19 cellular contexts compared by ENCODE assay signal in genomic region chr7:34949356-34949755, GRCh38.
DNase-seq lines count a peak whose midpoint lies in the region; ATAC-seq and TF ChIP-seq lines count a peak whose summit lies in the region.
"Had no signal": no experiment of that assay in that cellular context is flagged by ENCODE, and none has a peak within 500 bp of the region (broad histone marks: within the 10 kb centered on the region; RNA-seq: fewer than 3 reads in every experiment).

No MANE protein-coding gene starts in this region.

- H3K36me3 ChIP-seq in SK-N-SH (replicated peaks in 1 of 2; ENCODE audit: control insufficient read depth in 1 of 2, insufficient read depth in 2 of 2, low read length in 1 of 2), result peaks cover 22 to 68% of the 10 kb centered on the region in 2 experiments
- H3K36me3 ChIP-seq in adipocyte (ENCODE audit: control insufficient read depth, insufficient read depth, low read length, severe bottlenecking), result no peaks in the 10 kb centered on the region

- no peak overlapping the region for H3K4me3 ChIP-seq in SK-N-SH (ENCODE audit: low read depth in 2 of 2, low read length in 1 of 2)
- no peak overlapping the region for H3K4me3 ChIP-seq in adipocyte (ENCODE audit: low read length)
- no peak overlapping the region for H3K4me3 ChIP-seq in fibroblast of the aortic adventitia (ENCODE audit: low read depth, low read length)
- H3K4me3 ChIP-seq: GM12878, SK-N-MC had no signal

- H3K4me2 ChIP-seq in SK-N-SH, result no peak overlapping the region
- H3K4me2 ChIP-seq: KMS-11 had no signal

- TF ChIP-seq RAD21 in SK-N-SH (IDR thresholded peaks at IDR 0.05; ENCODE audit: low read length), result no peak

- ATAC-seq in SK-N-SH treated with all-trans-retinoic acid at 6 μM for 48 hours, result peak; percentile 37; the same call in 2 of the 3 replicates
- no peak for ATAC-seq in GM18861 (IDR thresholded peaks at IDR 0.05; ENCODE audit: unreplicated experiment)
- ATAC-seq in HG02678 (IDR thresholded peaks at IDR 0.05; ENCODE audit: unreplicated experiment), result no peak
- ATAC-seq: GM12878, Panc1, Right ventricle myocardium inferior had no signal

- no peaks in the 10 kb centered on the region for H3K27me3 ChIP-seq in SK-N-SH (ENCODE audit: insufficient read depth)
- H3K27me3 ChIP-seq in adipocyte (replicated peaks; ENCODE audit: control insufficient read depth, insufficient read depth, low read length), result no peaks in the 10 kb centered on the region

- H2AFZ ChIP-seq in SK-N-SH (ENCODE audit: low read depth), result no peak overlapping the region

- CTCF ChIA-PET in SK-N-SH (lab: Yijun Ruan, JAX), result no interaction called here

- H3K27ac ChIP-seq in SK-N-SH (ENCODE audit: low read depth in 2 of 2, low read length in 1 of 2), result peak overlapping the region in 1 of 2 experiments; percentile 9; a peak in 1 of 4 replicates
- H3K27ac ChIP-seq: 22Rv1, C4-2B, KMS-11, SK-N-MC had no signal

- H3F3A ChIP-seq in SK-N-SH (replicated peaks; ENCODE audit: insufficient read depth), result peaks cover 9% of the 10 kb centered on the region

- no peaks in the 10 kb centered on the region for H4K20me1 ChIP-seq in SK-N-SH (ENCODE audit: insufficient read depth)

- H3K4me1 ChIP-seq in SK-N-SH (ENCODE audit: control insufficient read depth in 1 of 2, insufficient read depth in 2 of 2, low read depth in 1 of 2, low read length in 1 of 2), result peaks cover 5% of the 10 kb centered on the region in 2 experiments; a peak in 3 of 4 replicates
- H3K4me1 ChIP-seq in adipocyte (ENCODE audit: control insufficient read depth, insufficient read depth, low read length), result no peaks in the 10 kb centered on the region

- TF ChIP-seq CTCF in SK-N-SH (IDR thresholded peaks at IDR 0.05) (no peak), fibroblast of the aortic adventitia (IDR thresholded peaks at IDR 0.05; ENCODE audit: insufficient read depth, low read length) (no peak)

- no peak for TF ChIP-seq EP300 in SK-N-SH (IDR thresholded peaks at IDR 0.05; ENCODE audit: borderline replicate concordance in 1 of 2, low read depth in 1 of 2, low read length in 1 of 2)

- H3K79me2 ChIP-seq in SK-N-SH (ENCODE audit: insufficient read depth), result no peaks in the 10 kb centered on the region; the same call in 1 of the 2 replicates

- no peak overlapping the region for H3K9ac ChIP-seq in SK-N-SH
- no peak overlapping the region for H3K9ac ChIP-seq in adipocyte (ENCODE audit: low read length)
- H3K9ac ChIP-seq: KMS-11 had no signal

- no peaks in the 10 kb centered on the region for H3K9me2 ChIP-seq in SK-N-SH

- POLR2A ChIA-PET in SK-N-SH (lab: Yijun Ruan, JAX), result no interaction called here

- H3K9me3 ChIP-seq in SK-N-SH (no peaks in the 10 kb centered on the region), adipocyte (ENCODE audit: control insufficient read depth, low read length) (no peaks in the 10 kb centered on the region)

- DNase-seq in SK-N-SH (no peak), adipocyte (ENCODE audit: low read depth) (peak; percentile 19), fibroblast of the aortic adventitia (ENCODE audit: low read depth) (peak; percentile 41), hypothalamus (lab: John Stamatoyannopoulos, UW) (no peak), ureter (ENCODE audit: low spot score) (no peak)
- DNase-seq: MM.1S, NCI-H1105 treated with DMSO at 0.1 percent for 48 hours, NCI-H2029, NCI-H510A treated with DMSO at 0.1 percent for 48 hours had no signal

TF ChIP-seq in SK-N-SH treated with all-trans-retinoic acid at 6 μM for 48 hours, 23 proteins besides CTCF, POLR2A, EP300 and RAD21 (continues in another document):
- no peak for TF ChIP-seq OSR1 (CRISPR knock-in tag; IDR thresholded peaks at IDR 0.05)
- TF ChIP-seq PATZ1 (CRISPR knock-in tag; IDR thresholded peaks at IDR 0.05; ENCODE audit: borderline replicate concordance), result no peak
- no peak for TF ChIP-seq ZFP30 (CRISPR knock-in tag; IDR thresholded peaks at IDR 0.05)
- no peak for TF ChIP-seq CSDC2 (CRISPR knock-in tag; IDR thresholded peaks at IDR 0.05)
- no peak for TF ChIP-seq ZNF565 (CRISPR knock-in tag; conservative IDR thresholded peaks at IDR 0.05; ENCODE audit: low read depth)
- TF ChIP-seq, protein P1, sequence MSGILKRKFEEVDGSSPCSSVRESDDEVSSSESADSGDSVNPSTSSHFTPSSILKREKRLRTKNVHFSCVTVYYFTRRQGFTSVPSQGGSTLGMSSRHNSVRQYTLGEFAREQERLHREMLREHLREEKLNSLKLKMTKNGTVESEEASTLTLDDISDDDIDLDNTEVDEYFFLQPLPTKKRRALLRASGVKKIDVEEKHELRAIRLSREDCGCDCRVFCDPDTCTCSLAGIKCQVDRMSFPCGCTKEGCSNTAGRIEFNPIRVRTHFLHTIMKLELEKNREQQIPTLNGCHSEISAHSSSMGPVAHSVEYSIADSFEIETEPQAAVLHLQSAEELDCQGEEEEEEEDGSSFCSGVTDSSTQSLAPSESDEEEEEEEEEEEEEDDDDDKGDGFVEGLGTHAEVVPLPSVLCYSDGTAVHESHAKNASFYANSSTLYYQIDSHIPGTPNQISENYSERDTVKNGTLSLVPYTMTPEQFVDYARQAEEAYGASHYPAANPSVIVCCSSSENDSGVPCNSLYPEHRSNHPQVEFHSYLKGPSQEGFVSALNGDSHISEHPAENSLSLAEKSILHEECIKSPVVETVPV (CRISPR knock-in tag; IDR thresholded peaks at IDR 0.05), result no peak
- no peak for TF ChIP-seq ZNF70 (CRISPR knock-in tag; IDR thresholded peaks at IDR 0.05)

TF ChIP-seq in SK-N-SH, 30 proteins besides CTCF, POLR2A, EP300 and RAD21:
- no peak for TF ChIP-seq FOXJ3 (CRISPR knock-in tag; IDR thresholded peaks at IDR 0.05)
- TF ChIP-seq SMC3 (IDR thresholded peaks at IDR 0.05; ENCODE audit: low read depth, low read length), result no peak
- no peak for TF ChIP-seq GABPA (IDR thresholded peaks at IDR 0.05; ENCODE audit: low read depth)
- TF ChIP-seq REST (IDR thresholded peaks at IDR 0.05; ENCODE audit: low read depth, low read length), result no peak
- TF ChIP-seq MAX (IDR thresholded peaks at IDR 0.05; ENCODE audit: low read depth), result no peak
- no peak for TF ChIP-seq TEAD4 (IDR thresholded peaks at IDR 0.05; ENCODE audit: borderline replicate concordance, insufficient read depth)
- no peak for TF ChIP-seq TAF1 (IDR thresholded peaks at IDR 0.05; ENCODE audit: borderline replicate concordance, low read depth, low read length)
- TF ChIP-seq NRF1 (IDR thresholded peaks at IDR 0.05; ENCODE audit: low read depth, low read length), result no peak
- no peak for TF ChIP-seq FOSL2 (IDR thresholded peaks at IDR 0.05; ENCODE audit: borderline replicate concordance, low read depth)
- TF ChIP-seq, protein P2, sequence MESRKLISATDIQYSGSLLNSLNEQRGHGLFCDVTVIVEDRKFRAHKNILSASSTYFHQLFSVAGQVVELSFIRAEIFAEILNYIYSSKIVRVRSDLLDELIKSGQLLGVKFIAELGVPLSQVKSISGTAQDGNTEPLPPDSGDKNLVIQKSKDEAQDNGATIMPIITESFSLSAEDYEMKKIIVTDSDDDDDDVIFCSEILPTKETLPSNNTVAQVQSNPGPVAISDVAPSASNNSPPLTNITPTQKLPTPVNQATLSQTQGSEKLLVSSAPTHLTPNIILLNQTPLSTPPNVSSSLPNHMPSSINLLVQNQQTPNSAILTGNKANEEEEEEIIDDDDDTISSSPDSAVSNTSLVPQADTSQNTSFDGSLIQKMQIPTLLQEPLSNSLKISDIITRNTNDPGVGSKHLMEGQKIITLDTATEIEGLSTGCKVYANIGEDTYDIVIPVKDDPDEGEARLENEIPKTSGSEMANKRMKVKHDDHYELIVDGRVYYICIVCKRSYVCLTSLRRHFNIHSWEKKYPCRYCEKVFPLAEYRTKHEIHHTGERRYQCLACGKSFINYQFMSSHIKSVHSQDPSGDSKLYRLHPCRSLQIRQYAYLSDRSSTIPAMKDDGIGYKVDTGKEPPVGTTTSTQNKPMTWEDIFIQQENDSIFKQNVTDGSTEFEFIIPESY (IDR thresholded peaks at IDR 0.05; ENCODE audit: borderline replicate concordance, low read depth), result no peak
- no peak for TF ChIP-seq TCF12 (IDR thresholded peaks at IDR 0.05)
- TF ChIP-seq CHD2 (IDR thresholded peaks at IDR 0.05; ENCODE audit: low read length, partially characterized antibody), result no peak

Comparison
In these comparisons a context has a peak if more than half of its experiments do, and no peak if none do; other contexts are left out.
1. DNase-seq: peak in adipocyte (single experiment) and fibroblast of the aortic adventitia (single experiment); none in SK-N-SH (single experiment), hypothalamus (0 of 51) and ureter (single experiment).